13 cellular contexts compared by ENCODE assay signal in genomic region chr3:195159117-195159818, GRCh38.
DNase-seq lines count a peak whose midpoint lies in the region; ATAC-seq and TF ChIP-seq lines count a peak whose summit lies in the region.
"Had no signal": no experiment of that assay in that cellular context is flagged by ENCODE, and none has a peak within 500 bp of the region (broad histone marks: within the 10 kb centered on the region; RNA-seq: fewer than 3 reads in every experiment).

No MANE protein-coding gene starts in this region.

- DNase-seq in right lobe of liver, result no peak
- no peak for DNase-seq in SW 1271 (lab: John Stamatoyannopoulos, UW)
- no peak for DNase-seq in SKM-1 (lab: John Stamatoyannopoulos, UW; ENCODE audit: unreplicated experiment)
- no peak for DNase-seq in Calu3
- DNase-seq: Kasumi-1, ovary, substantia nigra had no signal

- H3K36me3 Mint-ChIP-seq in Calu3 (ENCODE audit: insufficient read depth, unreplicated experiment), result peaks cover 11% of the 10 kb centered on the region
- H3K36me3 Mint-ChIP-seq: WTC11 had no signal

- TF ChIP-seq CTCF in DOHH2 (IDR thresholded peaks at IDR 0.05; ENCODE audit: low read depth, low read length, poor library complexity, severe bottlenecking), result no peak
- TF ChIP-seq CTCF in right lobe of liver (IDR thresholded peaks at IDR 0.05), result no peak
- no peak for TF ChIP-seq CTCF in Calu3 (IDR thresholded peaks at IDR 0.05; ENCODE audit: unreplicated experiment)

- H3K9me2 ChIP-seq in DOHH2 (replicated peaks; ENCODE audit: control insufficient read depth, low read length), result no peaks in the 10 kb centered on the region

- H3K27ac ChIP-seq in DOHH2 (ENCODE audit: low read depth, low read length) (peak overlapping the region; percentile 60), duodenal mucosa (ENCODE audit: low read depth, low read length) (peak overlapping the region; percentile 14), right lobe of liver (peak overlapping the region in 2 of 3 donors; percentile 13 to 36), skeletal muscle tissue (ENCODE audit: low read depth, low read length) (peak overlapping the region; percentile 66)
- H3K27ac ChIP-seq: HL-60, ovary had no signal

- H3K27me3 ChIP-seq in DOHH2 (ENCODE audit: control insufficient read depth, low read length), result no peaks in the 10 kb centered on the region
- no peaks in the 10 kb centered on the region for H3K27me3 ChIP-seq in duodenal mucosa (ENCODE audit: control insufficient read depth in 1 of 2, insufficient read depth in 2 of 2, low read length in 2 of 2)
- no peaks in the 10 kb centered on the region for H3K27me3 ChIP-seq in right lobe of liver
- H3K27me3 ChIP-seq in skeletal muscle tissue (ENCODE audit: control insufficient read depth in 3 of 3, insufficient read depth in 3 of 3, low read length in 3 of 3), result no peaks in the 10 kb centered on the region
- H3K27me3 ChIP-seq: ovary had no signal

- H3K9ac ChIP-seq in duodenal mucosa (ENCODE audit: low read depth in 1 of 2, low read length in 2 of 2) (no peak overlapping the region), skeletal muscle tissue (ENCODE audit: low read depth in 1 of 3, low read length in 3 of 3) (no peak overlapping the region)

- no TSS peak for BruUV-seq in Calu3 (replicated peaks; lab: Mats Ljungman, UMichigan)

- peaks cover 25% of the 10 kb centered on the region for H3K79me2 ChIP-seq in DOHH2 (ENCODE audit: control insufficient read depth, low read length)

- no peaks in the 10 kb centered on the region for H3K9me3 Mint-ChIP-seq in Calu3 (ENCODE audit: low read depth, unreplicated experiment)
- H3K9me3 Mint-ChIP-seq: WTC11 had no signal

- CTCF ChIA-PET in Calu3 (lab: Charles Lee), result no interaction called here

- WGBS in right lobe of liver (ENCODE audit: insufficient coverage, low coverage, low lambda C conversion rate, missing lambda C conversion rate), result 83% methylated on average over 1 of the region's 10 CpGs

- H3K4me3 Mint-ChIP-seq in Calu3 (ENCODE audit: low read depth, unreplicated experiment), result no peak overlapping the region
- H3K4me3 Mint-ChIP-seq: WTC11 had no signal

- no peak for TF ChIP-seq POLR2A in right lobe of liver (IDR thresholded peaks at IDR 0.05)

- peaks cover 32% of the 10 kb centered on the region for H3F3A ChIP-seq in DOHH2 (ENCODE audit: control insufficient read depth, insufficient read depth)

- intact Hi-C loops in right lobe of liver (cut with DNase I) (no loop called here), Calu3 (cut with micrococcal nuclease; ENCODE audit: unreplicated experiment) (no loop called here)

- peaks cover 96% of the 10 kb centered on the region for H3K4me1 ChIP-seq in DOHH2 (ENCODE audit: control insufficient read depth, low read length)
- H3K4me1 ChIP-seq in duodenal mucosa (ENCODE audit: control insufficient read depth in 1 of 2, insufficient read depth in 2 of 2, low read length in 2 of 2), result peaks cover 42 to 47% of the 10 kb centered on the region in 2 donors
- peaks cover 0 to 16% (median 1%) of the 10 kb centered on the region in 4 donors for H3K4me1 ChIP-seq in right lobe of liver
- H3K4me1 ChIP-seq in skeletal muscle tissue (ENCODE audit: control insufficient read depth in 3 of 3, insufficient read depth in 3 of 3, low read length in 3 of 3), result peaks cover 31 to 61% (median 45%) of the 10 kb centered on the region in 3 donors

- H4K20me1 ChIP-seq in DOHH2 (ENCODE audit: control insufficient read depth, insufficient read depth, low read depth, low read length), result no peaks in the 10 kb centered on the region

- ATAC-seq in right lobe of liver, result no peak
- no peak for ATAC-seq in HG03571 (IDR thresholded peaks at IDR 0.05; ENCODE audit: unreplicated experiment)

- H3K4me1 Mint-ChIP-seq in Calu3 (ENCODE audit: low read depth, unreplicated experiment), result peaks cover 27% of the 10 kb centered on the region

- no peak overlapping the region for H3K27ac Mint-ChIP-seq in Calu3 (ENCODE audit: unreplicated experiment)
- H3K27ac Mint-ChIP-seq: WTC11 had no signal

- H3K4me3 ChIP-seq in DOHH2 (ENCODE audit: low read length) (no peak overlapping the region; the same call in 1 of the 2 replicates), duodenal mucosa (ENCODE audit: low read depth in 1 of 2, low read length in 2 of 2) (no peak overlapping the region), right lobe of liver (no peak overlapping the region), skeletal muscle tissue (ENCODE audit: low read length in 3 of 3) (no peak overlapping the region)
- H3K4me3 ChIP-seq: ovary had no signal

- H3K9me3 ChIP-seq in DOHH2 (ENCODE audit: control insufficient read depth, insufficient read depth, low read length) (no peaks in the 10 kb centered on the region), duodenal mucosa (ENCODE audit: control insufficient read depth in 1 of 2, low read length in 2 of 2) (no peaks in the 10 kb centered on the region), right lobe of liver (no peaks in the 10 kb centered on the region), skeletal muscle tissue (ENCODE audit: control insufficient read depth in 3 of 3, low read length in 3 of 3) (no peaks in the 10 kb centered on the region)
- H3K9me3 ChIP-seq: ovary had no signal

- H3K36me3 ChIP-seq in DOHH2 (ENCODE audit: control insufficient read depth, low read length), result peaks cover 12% of the 10 kb centered on the region
- H3K36me3 ChIP-seq in duodenal mucosa (ENCODE audit: control insufficient read depth in 1 of 2, insufficient read depth in 2 of 2, low read length in 2 of 2), result no peaks in the 10 kb centered on the region
- no peaks in the 10 kb centered on the region for H3K36me3 ChIP-seq in right lobe of liver
- H3K36me3 ChIP-seq in skeletal muscle tissue (ENCODE audit: control insufficient read depth in 3 of 3, insufficient read depth in 3 of 3, low read length in 3 of 3), result no peaks in the 10 kb centered on the region
- H3K36me3 ChIP-seq: ovary had no signal

- peak overlapping the region; percentile 58 for H3K4me2 ChIP-seq in DOHH2 (ENCODE audit: low read length)

- H3K27me3 Mint-ChIP-seq in Calu3 (ENCODE audit: unreplicated experiment), result no peaks in the 10 kb centered on the region

Comparison
In these comparisons a context has a peak if more than half of its experiments do, and no peak if none do; other contexts are left out.
1. H3K27ac ChIP-seq: peak in every context shown above with its lines; median percentile 66 in skeletal muscle tissue; 60 in DOHH2; 24 in right lobe of liver; 14 in duodenal mucosa.